Comparison of ENCODE assay signal across 1 cellular context in the genomic region with DNA sequence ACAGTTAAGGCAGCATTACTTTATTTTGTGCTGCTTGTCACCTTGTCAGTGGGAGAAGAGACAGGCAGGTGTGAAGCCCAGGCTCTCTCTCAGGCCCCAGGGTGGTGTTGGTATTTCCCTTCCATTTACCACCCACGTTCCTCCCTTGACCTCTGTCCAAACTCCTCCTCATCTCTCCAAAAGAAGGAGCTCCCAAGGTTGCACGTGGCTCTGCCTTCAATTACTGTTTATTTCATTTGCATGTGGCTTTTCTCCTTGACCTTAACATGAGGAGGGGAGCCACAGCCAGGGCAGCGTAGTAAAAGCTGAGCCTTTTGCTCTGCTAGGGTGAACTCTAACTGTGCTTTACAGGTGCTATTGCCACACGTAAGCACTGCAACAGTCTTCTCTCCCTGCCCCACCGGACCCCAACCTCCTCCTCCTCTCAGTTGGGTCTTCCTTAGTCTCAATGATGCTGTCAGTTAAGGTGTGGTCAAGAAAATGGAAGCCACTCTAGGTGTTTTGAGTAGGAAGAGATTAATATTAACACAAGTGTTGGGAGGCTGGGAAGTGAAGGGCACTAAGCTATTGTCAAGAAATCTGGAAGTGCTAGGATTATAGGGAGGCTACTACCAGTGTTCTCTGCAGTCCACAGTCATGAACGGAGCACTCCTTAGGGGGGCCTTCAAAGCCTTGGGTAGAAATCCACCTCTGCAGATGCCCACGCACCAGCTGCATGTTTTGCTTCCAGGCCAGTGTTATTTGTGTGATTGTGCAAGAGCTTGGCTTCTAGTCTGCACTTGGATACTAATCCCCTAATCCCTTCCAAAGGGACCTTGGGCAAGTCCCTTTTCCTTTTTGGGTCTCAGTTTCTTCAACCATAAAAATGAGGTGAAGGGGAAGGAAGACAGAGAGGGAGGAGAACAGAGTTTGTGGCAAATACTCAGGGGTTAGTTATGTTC.
TF ChIP-seq lines count a peak whose summit lies in the region.

No MANE protein-coding gene starts in this region.

TF ChIP-seq in HepG2, 621 proteins besides CTCF, POLR2A, EP300 and RAD21 (continued from another document and continues in another):
- TF ChIP-seq, protein P1, sequence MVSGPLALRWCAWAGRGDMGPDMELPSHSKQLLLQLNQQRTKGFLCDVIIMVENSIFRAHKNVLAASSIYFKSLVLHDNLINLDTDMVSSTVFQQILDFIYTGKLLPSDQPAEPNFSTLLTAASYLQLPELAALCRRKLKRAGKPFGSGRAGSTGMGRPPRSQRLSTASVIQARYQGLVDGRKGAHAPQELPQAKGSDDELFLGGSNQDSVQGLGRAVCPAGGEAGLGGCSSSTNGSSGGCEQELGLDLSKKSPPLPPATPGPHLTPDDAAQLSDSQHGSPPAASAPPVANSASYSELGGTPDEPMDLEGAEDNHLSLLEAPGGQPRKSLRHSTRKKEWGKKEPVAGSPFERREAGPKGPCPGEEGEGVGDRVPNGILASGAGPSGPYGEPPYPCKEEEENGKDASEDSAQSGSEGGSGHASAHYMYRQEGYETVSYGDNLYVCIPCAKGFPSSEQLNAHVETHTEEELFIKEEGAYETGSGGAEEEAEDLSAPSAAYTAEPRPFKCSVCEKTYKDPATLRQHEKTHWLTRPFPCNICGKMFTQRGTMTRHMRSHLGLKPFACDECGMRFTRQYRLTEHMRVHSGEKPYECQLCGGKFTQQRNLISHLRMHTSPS (CRISPR knock-in tag; IDR thresholded peaks at IDR 0.05; ENCODE audit: low read depth) = 0 out of 2 replicates have a peak, but pooled peaks have one; percentile 35
- TF ChIP-seq GABPB1 (CRISPR knock-in tag; IDR thresholded peaks at IDR 0.05) (peak; percentile 48; the same call in 1 of the 2 replicates), HOXA9 (CRISPR knock-in tag; IDR thresholded peaks at IDR 0.05; ENCODE audit: borderline replicate concordance) (no peak), ZNF383 (CRISPR knock-in tag; IDR thresholded peaks at IDR 0.05; ENCODE audit: borderline replicate concordance) (0 out of 2 replicates have a peak, but pooled peaks have one; percentile 38), ZBTB7A (CRISPR knock-in tag; IDR thresholded peaks at IDR 0.05) (0 out of 2 replicates have a peak, but pooled peaks have one; percentile 26), ZNF143 (CRISPR knock-in tag; IDR thresholded peaks at IDR 0.05) (no peak), ELF1 (CRISPR knock-in tag; IDR thresholded peaks at IDR 0.05) (no peak), ZFX (CRISPR knock-in tag; IDR thresholded peaks at IDR 0.05; ENCODE audit: low read depth) (0 out of 2 replicates have a peak, but pooled peaks have one; percentile 14), ARNTL (CRISPR knock-in tag; IDR thresholded peaks at IDR 0.05) (0 out of 2 replicates have a peak, but pooled peaks have one; percentile 25), RARA (CRISPR knock-in tag; IDR thresholded peaks at IDR 0.05) (peak; percentile 59), ZNF282 (IDR thresholded peaks at IDR 0.05; ENCODE audit: partially characterized antibody) (no peak), CEBPB (IDR thresholded peaks at IDR 0.05; ENCODE audit: borderline replicate concordance, low read depth, low read length) (peak; percentile 98), ZSCAN22 (CRISPR knock-in tag; IDR thresholded peaks at IDR 0.05) (no peak), ZKSCAN8 (CRISPR knock-in tag; IDR thresholded peaks at IDR 0.05; ENCODE audit: borderline replicate concordance) (0 out of 2 replicates have a peak, but pooled peaks have one; percentile 29), MIER3 (CRISPR knock-in tag; IDR thresholded peaks at IDR 0.05; ENCODE audit: borderline replicate concordance) (peak; percentile 18; the same call in 1 of the 2 replicates), ZNF788 (CRISPR knock-in tag; IDR thresholded peaks at IDR 0.05; ENCODE audit: borderline replicate concordance) (peak; percentile 54; the same call in 1 of the 2 replicates), ZNF629 (CRISPR knock-in tag; conservative IDR thresholded peaks at IDR 0.05) (no peak), ZNF101 (CRISPR knock-in tag; IDR thresholded peaks at IDR 0.05; ENCODE audit: borderline replicate concordance, low read depth) (no peak), KMT2A (CRISPR knock-in tag; IDR thresholded peaks at IDR 0.05) (no peak), ZBTB8A (CRISPR knock-in tag; IDR thresholded peaks at IDR 0.05; ENCODE audit: borderline replicate concordance, low read depth) (no peak), ZFY (CRISPR knock-in tag; IDR thresholded peaks at IDR 0.05) (peak; percentile 9; the same call in 1 of the 2 replicates), ZMYM4 (CRISPR knock-in tag; IDR thresholded peaks at IDR 0.05) (peak; percentile 22; the same call in 1 of the 2 replicates), ZNF564 (CRISPR knock-in tag; IDR thresholded peaks at IDR 0.05) (0 out of 2 replicates have a peak, but pooled peaks have one; percentile 18), ZFP36L2 (CRISPR knock-in tag; IDR thresholded peaks at IDR 0.05) (no peak), RFX5 (IDR thresholded peaks at IDR 0.05; ENCODE audit: low read depth, low read length) (no peak), THAP11 (CRISPR knock-in tag; IDR thresholded peaks at IDR 0.05) (no peak), CHD4 (IDR thresholded peaks at IDR 0.05; ENCODE audit: borderline replicate concordance, low read length) (no peak), KAT8 (CRISPR knock-in tag; IDR thresholded peaks at IDR 0.05) (no peak; the same call in 1 of the 2 replicates), ZEB1 (IDR thresholded peaks at IDR 0.05; ENCODE audit: insufficient replicate concordance, low read depth) (no peak), MIXL1 (CRISPR knock-in tag; IDR thresholded peaks at IDR 0.05) (no peak), RFX3 (CRISPR knock-in tag; IDR thresholded peaks at IDR 0.05) (no peak), ZNF331 (CRISPR knock-in tag; IDR thresholded peaks at IDR 0.05) (0 out of 2 replicates have a peak, but pooled peaks have one; percentile 37), ZSCAN25 (CRISPR knock-in tag; IDR thresholded peaks at IDR 0.05) (no peak), RXRB (CRISPR knock-in tag; IDR thresholded peaks at IDR 0.05; ENCODE audit: borderline replicate concordance) (0 out of 2 replicates have a peak, but pooled peaks have one; percentile 14)
- TF ChIP-seq, protein P2, sequence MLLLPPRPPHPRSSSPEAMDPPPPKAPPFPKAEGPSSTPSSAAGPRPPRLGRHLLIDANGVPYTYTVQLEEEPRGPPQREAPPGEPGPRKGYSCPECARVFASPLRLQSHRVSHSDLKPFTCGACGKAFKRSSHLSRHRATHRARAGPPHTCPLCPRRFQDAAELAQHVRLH (CRISPR knock-in tag; IDR thresholded peaks at IDR 0.05; ENCODE audit: borderline replicate concordance, low read depth) = 0 out of 2 replicates have a peak, but pooled peaks have one; percentile 42
- TF ChIP-seq, protein P3, sequence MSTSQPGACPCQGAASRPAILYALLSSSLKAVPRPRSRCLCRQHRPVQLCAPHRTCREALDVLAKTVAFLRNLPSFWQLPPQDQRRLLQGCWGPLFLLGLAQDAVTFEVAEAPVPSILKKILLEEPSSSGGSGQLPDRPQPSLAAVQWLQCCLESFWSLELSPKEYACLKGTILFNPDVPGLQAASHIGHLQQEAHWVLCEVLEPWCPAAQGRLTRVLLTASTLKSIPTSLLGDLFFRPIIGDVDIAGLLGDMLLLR (CRISPR knock-in tag; IDR thresholded peaks at IDR 0.05) = no peak
- TF ChIP-seq, protein P4, sequence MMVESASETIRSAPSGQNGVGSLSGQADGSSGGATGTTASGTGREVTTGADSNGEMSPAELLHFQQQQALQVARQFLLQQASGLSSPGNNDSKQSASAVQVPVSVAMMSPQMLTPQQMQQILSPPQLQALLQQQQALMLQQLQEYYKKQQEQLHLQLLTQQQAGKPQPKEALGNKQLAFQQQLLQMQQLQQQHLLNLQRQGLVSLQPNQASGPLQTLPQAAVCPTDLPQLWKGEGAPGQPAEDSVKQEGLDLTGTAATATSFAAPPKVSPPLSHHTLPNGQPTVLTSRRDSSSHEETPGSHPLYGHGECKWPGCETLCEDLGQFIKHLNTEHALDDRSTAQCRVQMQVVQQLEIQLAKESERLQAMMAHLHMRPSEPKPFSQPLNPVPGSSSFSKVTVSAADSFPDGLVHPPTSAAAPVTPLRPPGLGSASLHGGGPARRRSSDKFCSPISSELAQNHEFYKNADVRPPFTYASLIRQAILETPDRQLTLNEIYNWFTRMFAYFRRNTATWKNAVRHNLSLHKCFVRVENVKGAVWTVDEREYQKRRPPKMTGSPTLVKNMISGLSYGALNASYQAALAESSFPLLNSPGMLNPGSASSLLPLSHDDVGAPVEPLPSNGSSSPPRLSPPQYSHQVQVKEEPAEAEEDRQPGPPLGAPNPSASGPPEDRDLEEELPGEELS (CRISPR knock-in tag; IDR thresholded peaks at IDR 0.05) = 0 out of 2 replicates have a peak, but pooled peaks have one; percentile 42
- TF ChIP-seq, protein P5, sequence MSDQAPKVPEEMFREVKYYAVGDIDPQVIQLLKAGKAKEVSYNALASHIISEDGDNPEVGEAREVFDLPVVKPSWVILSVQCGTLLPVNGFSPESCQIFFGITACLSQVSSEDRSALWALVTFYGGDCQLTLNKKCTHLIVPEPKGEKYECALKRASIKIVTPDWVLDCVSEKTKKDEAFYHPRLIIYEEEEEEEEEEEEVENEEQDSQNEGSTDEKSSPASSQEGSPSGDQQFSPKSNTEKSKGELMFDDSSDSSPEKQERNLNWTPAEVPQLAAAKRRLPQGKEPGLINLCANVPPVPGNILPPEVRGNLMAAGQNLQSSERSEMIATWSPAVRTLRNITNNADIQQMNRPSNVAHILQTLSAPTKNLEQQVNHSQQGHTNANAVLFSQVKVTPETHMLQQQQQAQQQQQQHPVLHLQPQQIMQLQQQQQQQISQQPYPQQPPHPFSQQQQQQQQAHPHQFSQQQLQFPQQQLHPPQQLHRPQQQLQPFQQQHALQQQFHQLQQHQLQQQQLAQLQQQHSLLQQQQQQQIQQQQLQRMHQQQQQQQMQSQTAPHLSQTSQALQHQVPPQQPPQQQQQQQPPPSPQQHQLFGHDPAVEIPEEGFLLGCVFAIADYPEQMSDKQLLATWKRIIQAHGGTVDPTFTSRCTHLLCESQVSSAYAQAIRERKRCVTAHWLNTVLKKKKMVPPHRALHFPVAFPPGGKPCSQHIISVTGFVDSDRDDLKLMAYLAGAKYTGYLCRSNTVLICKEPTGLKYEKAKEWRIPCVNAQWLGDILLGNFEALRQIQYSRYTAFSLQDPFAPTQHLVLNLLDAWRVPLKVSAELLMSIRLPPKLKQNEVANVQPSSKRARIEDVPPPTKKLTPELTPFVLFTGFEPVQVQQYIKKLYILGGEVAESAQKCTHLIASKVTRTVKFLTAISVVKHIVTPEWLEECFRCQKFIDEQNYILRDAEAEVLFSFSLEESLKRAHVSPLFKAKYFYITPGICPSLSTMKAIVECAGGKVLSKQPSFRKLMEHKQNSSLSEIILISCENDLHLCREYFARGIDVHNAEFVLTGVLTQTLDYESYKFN (CRISPR knock-in tag; conservative IDR thresholded peaks at IDR 0.05) = peak; percentile 48
- TF ChIP-seq, protein P6, sequence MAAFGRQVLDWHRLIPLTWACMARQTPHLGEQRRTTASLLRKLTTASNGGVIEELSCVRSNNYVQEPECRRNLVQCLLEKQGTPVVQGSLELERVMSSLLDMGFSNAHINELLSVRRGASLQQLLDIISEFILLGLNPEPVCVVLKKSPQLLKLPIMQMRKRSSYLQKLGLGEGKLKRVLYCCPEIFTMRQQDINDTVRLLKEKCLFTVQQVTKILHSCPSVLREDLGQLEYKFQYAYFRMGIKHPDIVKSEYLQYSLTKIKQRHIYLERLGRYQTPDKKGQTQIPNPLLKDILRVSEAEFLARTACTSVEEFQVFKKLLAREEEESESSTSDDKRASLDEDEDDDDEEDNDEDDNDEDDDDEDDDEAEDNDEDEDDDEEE (CRISPR knock-in tag; IDR thresholded peaks at IDR 0.05) = 0 out of 2 replicates have a peak, but pooled peaks have one; percentile 52
- TF ChIP-seq, protein P7, sequence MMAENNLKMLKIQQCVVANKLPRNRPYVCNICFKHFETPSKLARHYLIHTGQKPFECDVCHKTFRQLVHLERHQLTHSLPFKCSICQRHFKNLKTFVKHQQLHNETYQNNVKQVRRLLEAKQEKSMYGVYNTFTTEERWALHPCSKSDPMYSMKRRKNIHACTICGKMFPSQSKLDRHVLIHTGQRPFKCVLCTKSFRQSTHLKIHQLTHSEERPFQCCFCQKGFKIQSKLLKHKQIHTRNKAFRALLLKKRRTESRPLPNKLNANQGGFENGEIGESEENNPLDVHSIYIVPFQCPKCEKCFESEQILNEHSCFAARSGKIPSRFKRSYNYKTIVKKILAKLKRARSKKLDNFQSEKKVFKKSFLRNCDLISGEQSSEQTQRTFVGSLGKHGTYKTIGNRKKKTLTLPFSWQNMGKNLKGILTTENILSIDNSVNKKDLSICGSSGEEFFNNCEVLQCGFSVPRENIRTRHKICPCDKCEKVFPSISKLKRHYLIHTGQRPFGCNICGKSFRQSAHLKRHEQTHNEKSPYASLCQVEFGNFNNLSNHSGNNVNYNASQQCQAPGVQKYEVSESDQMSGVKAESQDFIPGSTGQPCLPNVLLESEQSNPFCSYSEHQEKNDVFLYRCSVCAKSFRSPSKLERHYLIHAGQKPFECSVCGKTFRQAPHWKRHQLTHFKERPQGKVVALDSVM (CRISPR knock-in tag; IDR thresholded peaks at IDR 0.05) = no peak
- TF ChIP-seq, protein P8, sequence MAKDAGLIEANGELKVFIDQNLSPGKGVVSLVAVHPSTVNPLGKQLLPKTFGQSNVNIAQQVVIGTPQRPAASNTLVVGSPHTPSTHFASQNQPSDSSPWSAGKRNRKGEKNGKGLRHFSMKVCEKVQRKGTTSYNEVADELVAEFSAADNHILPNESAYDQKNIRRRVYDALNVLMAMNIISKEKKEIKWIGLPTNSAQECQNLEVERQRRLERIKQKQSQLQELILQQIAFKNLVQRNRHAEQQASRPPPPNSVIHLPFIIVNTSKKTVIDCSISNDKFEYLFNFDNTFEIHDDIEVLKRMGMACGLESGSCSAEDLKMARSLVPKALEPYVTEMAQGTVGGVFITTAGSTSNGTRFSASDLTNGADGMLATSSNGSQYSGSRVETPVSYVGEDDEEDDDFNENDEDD (CRISPR knock-in tag; IDR thresholded peaks at IDR 0.05; ENCODE audit: borderline replicate concordance) = no peak; the same call in 1 of the 2 replicates
- TF ChIP-seq, protein P9, sequence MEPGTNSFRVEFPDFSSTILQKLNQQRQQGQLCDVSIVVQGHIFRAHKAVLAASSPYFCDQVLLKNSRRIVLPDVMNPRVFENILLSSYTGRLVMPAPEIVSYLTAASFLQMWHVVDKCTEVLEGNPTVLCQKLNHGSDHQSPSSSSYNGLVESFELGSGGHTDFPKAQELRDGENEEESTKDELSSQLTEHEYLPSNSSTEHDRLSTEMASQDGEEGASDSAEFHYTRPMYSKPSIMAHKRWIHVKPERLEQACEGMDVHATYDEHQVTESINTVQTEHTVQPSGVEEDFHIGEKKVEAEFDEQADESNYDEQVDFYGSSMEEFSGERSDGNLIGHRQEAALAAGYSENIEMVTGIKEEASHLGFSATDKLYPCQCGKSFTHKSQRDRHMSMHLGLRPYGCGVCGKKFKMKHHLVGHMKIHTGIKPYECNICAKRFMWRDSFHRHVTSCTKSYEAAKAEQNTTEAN (CRISPR knock-in tag; conservative IDR thresholded peaks at IDR 0.05) = peak; percentile 69
- TF ChIP-seq, protein P10, sequence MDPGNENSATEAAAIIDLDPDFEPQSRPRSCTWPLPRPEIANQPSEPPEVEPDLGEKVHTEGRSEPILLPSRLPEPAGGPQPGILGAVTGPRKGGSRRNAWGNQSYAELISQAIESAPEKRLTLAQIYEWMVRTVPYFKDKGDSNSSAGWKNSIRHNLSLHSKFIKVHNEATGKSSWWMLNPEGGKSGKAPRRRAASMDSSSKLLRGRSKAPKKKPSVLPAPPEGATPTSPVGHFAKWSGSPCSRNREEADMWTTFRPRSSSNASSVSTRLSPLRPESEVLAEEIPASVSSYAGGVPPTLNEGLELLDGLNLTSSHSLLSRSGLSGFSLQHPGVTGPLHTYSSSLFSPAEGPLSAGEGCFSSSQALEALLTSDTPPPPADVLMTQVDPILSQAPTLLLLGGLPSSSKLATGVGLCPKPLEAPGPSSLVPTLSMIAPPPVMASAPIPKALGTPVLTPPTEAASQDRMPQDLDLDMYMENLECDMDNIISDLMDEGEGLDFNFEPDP (CRISPR knock-in tag; conservative IDR thresholded peaks at IDR 0.05) = no peak
